In genomic region chr7:156095908-156096539, GRCh38 we compare ENCODE assay signal across 25 cellular contexts.
A peak's percentile ranks its signal among the peaks of the same experiment; 100 is the strongest.
DNase-seq lines count a peak whose midpoint lies in the region; ATAC-seq and TF ChIP-seq lines count a peak whose summit lies in the region.
"Had no signal": no experiment of that assay in that cellular context is flagged by ENCODE, and none has a peak within 500 bp of the region (broad histone marks: within the 10 kb centered on the region; RNA-seq: fewer than 3 reads in every experiment).

No MANE protein-coding gene starts in this region.

- H3K4me3 ChIP-seq in DND-41 (ENCODE audit: low read depth in 1 of 2, low read length in 2 of 2) (no peak overlapping the region), neuronal stem cell (ENCODE audit: low read length in 2 of 2) (no peak overlapping the region)
- H3K4me3 ChIP-seq: gastroesophageal sphincter, GM23248, tibial nerve had no signal

- H2AFZ ChIP-seq in DND-41 (ENCODE audit: low read depth, low read length) (no peak overlapping the region), neuronal stem cell (ENCODE audit: low read length) (no peak overlapping the region)
- H2AFZ ChIP-seq: GM23248 had no signal

- H3K4me2 ChIP-seq in DND-41 (ENCODE audit: insufficient read depth, low read length) (no peak overlapping the region), neuronal stem cell (ENCODE audit: insufficient read depth, low read length, poor library complexity, severe bottlenecking) (no peak overlapping the region)

- H3K14ac ChIP-seq in neuronal stem cell (ENCODE audit: low read length), result peak overlapping the region; percentile 58

- H3K18ac ChIP-seq in neuronal stem cell (ENCODE audit: low read length), result peak overlapping the region; percentile 74

- no peak overlapping the region for H2BK15ac ChIP-seq in neuronal stem cell (ENCODE audit: low read length)

- peak overlapping the region; percentile 96 for H4K91ac ChIP-seq in neuronal stem cell (ENCODE audit: low read depth, low read length, poor library complexity)

- POLR2A ChIA-PET in activated CD4-positive, alpha-beta T cell treated with anti-CD3 and anti-CD28 coated beads for 36 hours (lab: Charles Lee), result no interaction called here

- peak; percentile 56 for DNase-seq in activated CD4-positive, alpha-beta T cell treated with anti-CD3 and anti-CD28 coated beads for 36 hours
- no peak for DNase-seq in activated CD4-positive, alpha-beta T cell treated with anti-CD3 and anti-CD28 coated beads, Interleukin-2, amount 50 U/mL, for 1 hour
- DNase-seq in DND-41, result peak; percentile 23
- peak; percentile 26 to 37 for DNase-seq in activated T-cell treated with anti-CD3 and anti-CD28 coated beads, Interleukin-2, amount 50 U/mL, for 48 hours
- DNase-seq in neuronal stem cell (ENCODE audit: low spot score), result no peak
- no peak for DNase-seq in effector CD8-positive, alpha-beta T cell (lab: John Stamatoyannopoulos, UW)
- no peak for DNase-seq in germinal center (ENCODE audit: low spot score)
- DNase-seq: cortex of kidney; DMS53; GF-D8; GM23248; NCI-H1436; NCI-H2107; NCI-H446; OCI-M1; small intestine; stimulated activated CD4-positive, alpha-beta T cell treated with anti-CD3 and anti-CD28 coated beads, Interleukin-2, amount 100 ng/mL, for 48 hours; stimulated activated naive B cell treated with anti-CD40 and anti-IgM and Interleukin-4, amounts not matched to agents 10 μg/mL and 1 μg/mL and 100 μg/mL, for 72 hours had no signal

- H4K20me1 ChIP-seq in DND-41 (ENCODE audit: insufficient read depth, low read length), result no peaks in the 10 kb centered on the region

- H3K4me1 Mint-ChIP-seq in activated CD4-positive, alpha-beta T cell treated with anti-CD3 and anti-CD28 coated beads for 36 hours, result peaks cover 24% of the 10 kb centered on the region
- H3K4me1 Mint-ChIP-seq: mesothelial cell of epicardium had no signal

- H2BK120ac ChIP-seq in neuronal stem cell (ENCODE audit: low read depth, low read length), result no peak overlapping the region

- H3K9me3 ChIP-seq in DND-41 (ENCODE audit: insufficient read depth, low read length, severe bottlenecking) (no peaks in the 10 kb centered on the region), neuronal stem cell (replicated peaks in 1 of 2; ENCODE audit: control insufficient read depth in 2 of 2, insufficient read depth in 1 of 2, low read depth in 1 of 2, low read length in 2 of 2) (no peaks in the 10 kb centered on the region)
- H3K9me3 ChIP-seq: gastroesophageal sphincter, tibial nerve had no signal

- no peaks in the 10 kb centered on the region for H3K79me2 ChIP-seq in DND-41 (ENCODE audit: insufficient read depth, low read length)

- ATAC-seq in activated CD4-positive, alpha-beta T cell treated with anti-CD3 and anti-CD28 coated beads for 36 hours, result peak; percentile 70
- no peak; the same call in 2 of the 3 replicates for ATAC-seq in DND-41 (ENCODE audit: insufficient read depth, low read depth)
- ATAC-seq in HG02623 (IDR thresholded peaks at IDR 0.05; ENCODE audit: unreplicated experiment), result no peak
- ATAC-seq: gastroesophageal sphincter; natural killer cell treated with Interleukin-12 subunit alpha and Interleukin-12 subunit beta and Interleukin-15 and Interleukin-18, amount 100 ng/mL, for 72 hours had no signal

- H3K27me3 Mint-ChIP-seq in activated CD4-positive, alpha-beta T cell treated with anti-CD3 and anti-CD28 coated beads for 36 hours, result no peaks in the 10 kb centered on the region
- H3K27me3 Mint-ChIP-seq: natural killer cell treated with Interleukin-12 subunit alpha and Interleukin-12 subunit beta and Interleukin-15 and Interleukin-18, amount 100 ng/mL, for 72 hours had no signal

- no peak overlapping the region for H3K4ac ChIP-seq in neuronal stem cell (ENCODE audit: low read length)

- H3K36me3 ChIP-seq in DND-41 (ENCODE audit: insufficient read depth, low read length), result no peaks in the 10 kb centered on the region
- H3K36me3 ChIP-seq in neuronal stem cell (replicated peaks in 1 of 2; ENCODE audit: control insufficient read depth in 2 of 2, insufficient read depth in 2 of 2, low read length in 2 of 2), result no peaks in the 10 kb centered on the region
- H3K36me3 ChIP-seq: gastroesophageal sphincter, tibial nerve had no signal

- intact Hi-C loops in activated CD4-positive, alpha-beta T cell treated with anti-CD3 and anti-CD28 coated beads for 36 hours (cut with DNase I, micrococcal nuclease), result no loop called here

- no peak overlapping the region for H3K27ac ChIP-seq in DND-41 (ENCODE audit: low read length)
- no peak overlapping the region for H3K27ac ChIP-seq in neuronal stem cell (replicated peaks; ENCODE audit: low read length)
- H3K27ac ChIP-seq: 22Rv1, gastroesophageal sphincter, GM23248, tibial nerve had no signal

- WGBS in neuronal stem cell (ENCODE audit: extremely low coverage in 2 of 2, insufficient read length in 2 of 2, insufficient replicate concordance in 1 of 2), 2 donors, result no CpG with 5 or more reads among the region's 9 CpGs

- CTCF ChIA-PET in activated CD4-positive, alpha-beta T cell treated with anti-CD3 and anti-CD28 coated beads for 36 hours (lab: Charles Lee), result no interaction called here

- H4K8ac ChIP-seq in neuronal stem cell (ENCODE audit: low read depth, low read length), result peak overlapping the region; percentile 26

- H3K23ac ChIP-seq in neuronal stem cell (ENCODE audit: low read depth, low read length, poor library complexity), result peak overlapping the region; percentile 49

- no peaks in the 10 kb centered on the region for H3K79me1 ChIP-seq in neuronal stem cell (ENCODE audit: low read depth, low read length)

- no peaks in the 10 kb centered on the region for H3K4me1 ChIP-seq in DND-41 (ENCODE audit: insufficient read depth, low read length)
- peaks cover 0 to 10% of the 10 kb centered on the region in 2 donors for H3K4me1 ChIP-seq in neuronal stem cell (ENCODE audit: control insufficient read depth in 2 of 2, insufficient read depth in 1 of 2, low read depth in 1 of 2, low read length in 2 of 2)
- H3K4me1 ChIP-seq: gastroesophageal sphincter, tibial nerve had no signal

- peak overlapping the region; percentile 86 for H2AK5ac ChIP-seq in neuronal stem cell (ENCODE audit: low read depth, low read length)

- H3K27me3 ChIP-seq in DND-41 (ENCODE audit: insufficient read depth, low read length, poor library complexity) (no peaks in the 10 kb centered on the region), neuronal stem cell (ENCODE audit: control insufficient read depth in 3 of 3, insufficient read depth in 3 of 3, low read depth in 1 of 3, low read length in 3 of 3) (no peaks in the 10 kb centered on the region)
- H3K27me3 ChIP-seq: tibial nerve had no signal

- TF ChIP-seq CTCF in DND-41 (IDR thresholded peaks at IDR 0.05; ENCODE audit: borderline replicate concordance, extremely low read depth, low read length, poor library complexity, severe bottlenecking), result no peak

- H2BK5ac ChIP-seq in neuronal stem cell (ENCODE audit: low read length), result no peak overlapping the region

- no peaks in the 10 kb centered on the region for H3K36me3 Mint-ChIP-seq in activated CD4-positive, alpha-beta T cell treated with anti-CD3 and anti-CD28 coated beads for 36 hours (ENCODE audit: low read depth)
- H3K36me3 Mint-ChIP-seq: mesothelial cell of epicardium; natural killer cell treated with Interleukin-12 subunit alpha and Interleukin-12 subunit beta and Interleukin-15 and Interleukin-18, amount 100 ng/mL, for 72 hours; stimulated activated naive B cell treated with anti-CD40 and anti-IgM and Interleukin-4, amounts not matched to agents 10 μg/mL and 1 μg/mL and 100 μg/mL, for 72 hours had no signal

- no peak overlapping the region for H3K9ac ChIP-seq in DND-41 (ENCODE audit: low read depth, low read length)
- H3K9ac ChIP-seq in neuronal stem cell (ENCODE audit: low read depth, low read length, poor library complexity), result peak overlapping the region; percentile 35
- H3K9ac ChIP-seq: GM23248 had no signal

- H3K27ac Mint-ChIP-seq in activated CD4-positive, alpha-beta T cell treated with anti-CD3 and anti-CD28 coated beads for 36 hours, result no peak overlapping the region
- H3K27ac Mint-ChIP-seq: activated T-helper 2 cell treated with anti-CD3 and anti-CD28 coated beads, Interferon-gamma antibody, Interleukin-2, Interleukin-4, amounts not matched to agents 10 μg/mL and 5 μg/mL and 100 μg/mL, durations not matched to agents 14 hours and 24 hours and 36 hours; mesothelial cell of epicardium; natural killer cell treated with Interleukin-12 subunit alpha and Interleukin-12 subunit beta and Interleukin-15 and Interleukin-18, amount 100 ng/mL, for 72 hours; stimulated activated naive B cell treated with anti-CD40 and anti-IgM and Interleukin-4, amounts not matched to agents 10 μg/mL and 1 μg/mL and 100 μg/mL, for 72 hours had no signal

- H3K4me3 Mint-ChIP-seq in activated CD4-positive, alpha-beta T cell treated with anti-CD3 and anti-CD28 coated beads for 36 hours, result no peak overlapping the region
- H3K4me3 Mint-ChIP-seq: mesothelial cell of epicardium; natural killer cell treated with Interleukin-12 subunit alpha and Interleukin-12 subunit beta and Interleukin-15 and Interleukin-18, amount 100 ng/mL, for 72 hours; stimulated activated naive B cell treated with anti-CD40 and anti-IgM and Interleukin-4, amounts not matched to agents 10 μg/mL and 1 μg/mL and 100 μg/mL, for 72 hours had no signal

- H2BK12ac ChIP-seq in neuronal stem cell (ENCODE audit: low read length), result no peak overlapping the region

- H3K9me3 Mint-ChIP-seq in activated CD4-positive, alpha-beta T cell treated with anti-CD3 and anti-CD28 coated beads for 36 hours (ENCODE audit: low read depth), result peaks cover 3% of the 10 kb centered on the region
- H3K9me3 Mint-ChIP-seq: activated T-helper 2 cell treated with anti-CD3 and anti-CD28 coated beads, Interferon-gamma antibody, Interleukin-2, Interleukin-4, amounts not matched to agents 10 μg/mL and 5 μg/mL and 100 μg/mL, durations not matched to agents 14 hours and 24 hours and 36 hours; mesothelial cell of epicardium; natural killer cell treated with Interleukin-12 subunit alpha and Interleukin-12 subunit beta and Interleukin-15 and Interleukin-18, amount 100 ng/mL, for 72 hours had no signal

Comparison
In these comparisons a context has a peak if more than half of its experiments do, and no peak if none do; other contexts are left out.
1. DNase-seq: peak in activated CD4-positive, alpha-beta T cell treated with anti-CD3 and anti-CD28 coated beads for 36 hours (single experiment), DND-41 (single experiment) and activated T-cell treated with anti-CD3 and anti-CD28 coated beads, Interleukin-2, amount 50 U/mL, for 48 hours (2 of 2); none in activated CD4-positive, alpha-beta T cell treated with anti-CD3 and anti-CD28 coated beads, Interleukin-2, amount 50 U/mL, for 1 hour (single experiment), neuronal stem cell (single experiment), effector CD8-positive, alpha-beta T cell (single experiment) and germinal center (single experiment).